In genomic region chr7:31052504-31052840, GRCh38 we compare ENCODE assay signal across 16 cellular contexts. TPM values are rescaled to one million over a fixed set of nuclear protein-coding genes. Genes with fewer than 3 reads are reported as not detected.
DNase-seq lines count a peak whose midpoint lies in the region; ATAC-seq and TF ChIP-seq lines count a peak whose summit lies in the region.
"Had no signal": no experiment of that assay in that cellular context is flagged by ENCODE, and none has a peak within 500 bp of the region (broad histone marks: within the 10 kb centered on the region; RNA-seq: fewer than 3 reads in every experiment).

No MANE protein-coding gene starts in this region.

- no peaks in the 10 kb centered on the region for H3K4me1 ChIP-seq in HEK293 (ENCODE audit: control insufficient read depth, insufficient read depth, low read length)
- no peaks in the 10 kb centered on the region for H3K4me1 ChIP-seq in lower lobe of right lung
- peaks cover 5 to 23% (median 10%) of the 10 kb centered on the region in 4 donors for H3K4me1 ChIP-seq in stomach
- H3K4me1 ChIP-seq: foreskin keratinocyte had no signal

- intact Hi-C loops in lower lobe of right lung (cut with DNase I) (no loop called here), stomach (cut with DNase I; ENCODE audit: low total_unique reads) (no loop called here)

- peaks cover 7% of the 10 kb centered on the region for H3K4me1 Mint-ChIP-seq in chondrocyte (ENCODE audit: low read depth)

- ATAC-seq in lower lobe of right lung (no peak), HG02852 (IDR thresholded peaks at IDR 0.05; ENCODE audit: unreplicated experiment) (no peak)
- ATAC-seq: foreskin keratinocyte had no signal

- POLR2A ChIA-PET in HEK293 (lab: Yijun Ruan, JAX), result no interaction called here

- H3K27ac ChIP-seq in HEK293 (ENCODE audit: extremely low read depth, low read depth, low read length) (no peak overlapping the region), lower lobe of right lung (no peak overlapping the region), stomach (peak overlapping the region in 2 of 5 donors; percentile 22 to 60)
- H3K27ac ChIP-seq: foreskin keratinocyte had no signal

- TF ChIP-seq POLR2A in stomach (IDR thresholded peaks at IDR 0.05), result no peak

- no peak overlapping the region for H3K27ac Mint-ChIP-seq in chondrocyte (ENCODE audit: unreplicated experiment)
- H3K27ac Mint-ChIP-seq: dendritic cell treated with granulocyte-macrophage colony-stimulating factor and Interleukin-4, amounts not matched to agents 40 ng/mL and 50 ng/mL, for 4 days; stimulated activated naive CD8-positive, alpha-beta T cell treated with anti-CD3 and anti-CD28 coated beads, Interleukin-15, Interleukin-2, amounts not matched to agents 100 ng/mL and 50 ng/mL, for 24 hours had no signal

- peaks cover 68% of the 10 kb centered on the region for H3K27me3 Mint-ChIP-seq in chondrocyte (ENCODE audit: low read depth)

- H3K4me3 ChIP-seq in HEK293 (ENCODE audit: low read depth, low read length) (peak overlapping the region; percentile 2), lower lobe of right lung (peak overlapping the region; percentile 34), stomach (peak overlapping the region; percentile 39 to 46 (median 43)), MG63 (no peak overlapping the region)

- H3K9me3 ChIP-seq in HEK293 (ENCODE audit: control insufficient read depth, insufficient read depth, low read depth, low read length) (no peaks in the 10 kb centered on the region), lower lobe of right lung (no peaks in the 10 kb centered on the region), stomach (no peaks in the 10 kb centered on the region), MG63 (no peaks in the 10 kb centered on the region)

- no peaks in the 10 kb centered on the region for H3K36me3 Mint-ChIP-seq in chondrocyte (ENCODE audit: low read depth)

- no peaks in the 10 kb centered on the region for H3K9me3 Mint-ChIP-seq in chondrocyte (ENCODE audit: low read depth)
- H3K9me3 Mint-ChIP-seq: dendritic cell treated with granulocyte-macrophage colony-stimulating factor and Interleukin-4, amounts not matched to agents 40 ng/mL and 50 ng/mL, for 4 days; stimulated activated naive CD8-positive, alpha-beta T cell treated with anti-CD3 and anti-CD28 coated beads, Interleukin-15, Interleukin-2, amounts not matched to agents 100 ng/mL and 50 ng/mL, for 24 hours had no signal

- WGBS in stomach, 5 donors, result 2 to 3% (median 2%) methylated on average over 26 to 47 of the region's 47 CpGs; no CpG with 5 or more reads in 2 of the 5 donors

- no peak for TF ChIP-seq EP300 in stomach (IDR thresholded peaks at IDR 0.05)

- H3K27me3 ChIP-seq in lower lobe of right lung (ENCODE audit: low read depth), result peaks cover 50% of the 10 kb centered on the region
- peaks cover 12 to 80% (median 32%) of the 10 kb centered on the region in 3 donors for H3K27me3 ChIP-seq in stomach
- H3K27me3 ChIP-seq in MG63, result peaks cover 18% of the 10 kb centered on the region

- no peak for TF ChIP-seq CTCF in HEK293 (tag by site-specific recombination; IDR thresholded peaks at IDR 0.05)
- no peak for TF ChIP-seq CTCF in chondrocyte (IDR thresholded peaks at IDR 0.05)
- TF ChIP-seq CTCF in lower lobe of right lung (IDR thresholded peaks at IDR 0.05), result no peak
- no peak for TF ChIP-seq CTCF in stomach (IDR thresholded peaks at IDR 0.05)

- DNase-seq in chondrocyte (ENCODE audit: low spot score) (no peak), lower lobe of right lung (no peak), stomach (no peak), NCI-H1930 (lab: John Stamatoyannopoulos, UW) (no peak), NCI-H1105 (lab: John Stamatoyannopoulos, UW) (no peak), MG63 (no peak)
- DNase-seq: activated naive CD4-positive, alpha-beta T cell treated with anti-CD3 and anti-CD28 coated beads, Interleukin-2, amount 50 U/mL, for 16 hours; foreskin keratinocyte; MV-4-11; stimulated activated CD4-positive, alpha-beta T cell treated with anti-CD3 and anti-CD28 coated beads, Interleukin-4, amount 100 ng/mL, for 4 hours had no signal

- H3K36me3 ChIP-seq in HEK293 (ENCODE audit: control insufficient read depth in 2 of 2, insufficient read depth in 1 of 2, low read length in 2 of 2) (no peaks in the 10 kb centered on the region), lower lobe of right lung (no peaks in the 10 kb centered on the region), stomach (no peaks in the 10 kb centered on the region), MG63 (no peaks in the 10 kb centered on the region)

- CTCF ChIA-PET in HEK293 (lab: Yijun Ruan, JAX), result interaction anchor here (1.0 kb wide), 1 partner anchor 69 kb away, joined by 4 read pairs; no protein-coding TSS in a partner anchor

- H3K4me3 Mint-ChIP-seq in chondrocyte (ENCODE audit: unreplicated experiment), result peak overlapping the region; percentile 53
- H3K4me3 Mint-ChIP-seq: dendritic cell treated with granulocyte-macrophage colony-stimulating factor and Interleukin-4, amounts not matched to agents 40 ng/mL and 50 ng/mL, for 4 days; stimulated activated naive CD8-positive, alpha-beta T cell treated with anti-CD3 and anti-CD28 coated beads, Interleukin-15, Interleukin-2, amounts not matched to agents 100 ng/mL and 50 ng/mL, for 24 hours had no signal

TF ChIP-seq in HEK293, 187 proteins besides CTCF, POLR2A, EP300 and RAD21:
- TF ChIP-seq ZNF837 (tag by site-specific recombination; IDR thresholded peaks at IDR 0.05), result no peak
- TF ChIP-seq ZBTB26 (tag by site-specific recombination; optimal IDR thresholded peaks at IDR 0.05), result peak; percentile 60
- no peak for TF ChIP-seq ZXDB (tag by site-specific recombination; IDR thresholded peaks at IDR 0.05)
- TF ChIP-seq ZSCAN4 (tag by site-specific recombination; IDR thresholded peaks at IDR 0.05), result no peak
- no peak for TF ChIP-seq RBAK (tag by site-specific recombination; IDR thresholded peaks at IDR 0.05)
- TF ChIP-seq ZNF555 (tag by site-specific recombination; conservative IDR thresholded peaks at IDR 0.05), result no peak
- peak; percentile 18; the same call in 1 of the 2 replicates for TF ChIP-seq ZNF335 (tag by site-specific recombination; conservative IDR thresholded peaks at IDR 0.05)
- no peak for TF ChIP-seq ZNF16 (tag by site-specific recombination; IDR thresholded peaks at IDR 0.05; ENCODE audit: low read depth)

RNA-seq across cellular contexts. Expression of gene ADCYAP1R1, which starts 0.4 kb away (rescaled TPM):
- total RNA-seq in chondrocyte (not detected in 3 replicates), lower lobe of right lung (2.9 TPM), stomach (10 to 100 TPM in 1 of 5 donors, 1 to 10 TPM in 2, under 1 TPM in 2; 0.58 to 20.1 (median 4.8) TPM)
- polyA plus RNA-seq in stomach, result under 1 TPM; 0.25 to 0.80 (median 0.31) TPM
- not detected in 2 replicates for total RNA-seq in MG63 (2014; rRNA removed; shearing (Covaris generic); ENCODE audit: low replicate concordance)
- total RNA-seq: foreskin keratinocyte, lung microvascular endothelial cell, NCI-H460 had no signal
- polyA plus RNA-seq: foreskin keratinocyte had no signal
